Comparison of ENCODE assay signal across 24 cellular contexts in the genomic region with DNA sequence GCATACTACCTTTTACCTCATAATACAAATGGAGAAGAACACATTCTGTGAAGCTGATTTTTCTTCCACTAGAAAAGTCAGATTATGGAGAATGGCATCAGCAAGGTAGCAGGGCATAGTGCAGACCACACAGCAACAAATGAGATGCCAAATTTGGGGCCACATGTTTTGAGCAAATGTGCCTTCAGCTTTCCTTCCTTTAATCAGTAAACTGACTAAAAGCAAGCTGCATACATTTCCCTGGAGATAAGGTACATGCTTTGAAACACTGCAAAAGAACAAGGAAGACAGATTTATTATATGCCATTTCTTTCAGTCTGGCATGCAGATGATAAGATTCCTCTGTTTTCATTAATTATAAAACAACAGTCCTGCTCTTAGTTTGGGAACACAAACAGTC.
"Had no signal": no experiment of that assay in that cellular context is flagged by ENCODE, and none has a peak within 500 bp of the region (broad histone marks: within the 10 kb centered on the region; RNA-seq: fewer than 3 reads in every experiment).

No MANE protein-coding gene starts in this region.

- H3K36me3 ChIP-seq: brain microvascular endothelial cell, cardiac muscle cell had no signal

- H3K27me3 ChIP-seq: brain microvascular endothelial cell, cardiac muscle cell had no signal

- ATAC-seq: activated naive CD4-positive, alpha-beta T cell treated with anti-CD3 and anti-CD28 coated beads, Interleukin-2, amount 50 U/mL, for 72 hours; activated naive CD8-positive, alpha-beta T cell treated with anti-CD3 and anti-CD28 coated beads, Interleukin-2, amount 50 U/mL, for 24 hours; activated T-cell treated with anti-CD3 and anti-CD28 coated beads, Interleukin-2, amount 50 U/mL, for 4 hours; PC-3; WTC11 had no signal

- H3K27ac ChIP-seq: brain microvascular endothelial cell, cardiac muscle cell had no signal

- DNase-seq: activated CD4-positive, alpha-beta T cell treated with anti-CD3 and anti-CD28 coated beads for 1 hour; activated CD4-positive, alpha-beta T cell treated with anti-CD3 and anti-CD28 coated beads, Interleukin-2, amount 10 ng/mL, durations not matched to agents 24 days and 14 days; activated CD4-positive, alpha-beta T cell treated with anti-CD3 and anti-CD28 coated beads, Interleukin-2, amount 50 U/mL, for 48 hours; activated effector memory CD4-positive, alpha-beta T cell treated with anti-CD3 and anti-CD28 coated beads, Interleukin-2, amount 50 U/mL, for 16 hours; activated naive CD4-positive, alpha-beta T cell treated with Interleukin-2 at 50 U/mL for 16 hours; activated naive CD8-positive, alpha-beta T cell treated with anti-CD3 and anti-CD28 coated beads, Interleukin-2, amount 50 U/mL, for 24 hours; activated T-cell treated with anti-CD3 and anti-CD28 coated beads, Interleukin-2, amount 50 U/mL, for 4 hours; amygdala; brain microvascular endothelial cell; KG1; NCI-H1092 treated with DMSO at 0.1 percent for 48 hours; NCI-H1417 treated with DMSO at 0.1 percent for 48 hours; NCI-H1694; NCI-H2029; NCI-H2107; NCI-H2171 treated with DMSO at 0.1 percent for 48 hours; NCI-H345; NCI-H510A; PC-3; SHP77 treated with DMSO at 0.1 percent for 48 hours; T-helper 1 cell had no signal

- H3K4me3 ChIP-seq: cardiac muscle cell had no signal
